ENCODE assay signal across 28 cellular contexts in genomic region chr2:137924019-137924418, GRCh38. TPM values are rescaled to one million over a fixed set of nuclear protein-coding genes. Genes with fewer than 3 reads are reported as not detected.
DNase-seq lines count a peak whose midpoint lies in the region; ATAC-seq and TF ChIP-seq lines count a peak whose summit lies in the region.
"Had no signal": no experiment of that assay in that cellular context is flagged by ENCODE, and none has a peak within 500 bp of the region (broad histone marks: within the 10 kb centered on the region; RNA-seq: fewer than 3 reads in every experiment).

No MANE protein-coding gene starts in this region.

- no peaks in the 10 kb centered on the region for H3K27me3 ChIP-seq in fibroblast of lung (ENCODE audit: control insufficient read depth, insufficient read depth, low read length)
- H3K27me3 ChIP-seq in naive thymus-derived CD4-positive, alpha-beta T cell (ENCODE audit: control insufficient read depth in 2 of 2, insufficient read depth in 2 of 2, low read length in 2 of 2), result no peaks in the 10 kb centered on the region
- H3K27me3 ChIP-seq: BLaER1 treated with 17β-estradiol and CSF1 and Interleukin-3, amounts not matched to agents 10 nM and 100 nM; testis had no signal

- ATAC-seq in naive thymus-derived CD4-positive, alpha-beta T cell, result no peak
- no peak for ATAC-seq in HG03135 (IDR thresholded peaks at IDR 0.05; ENCODE audit: unreplicated experiment)

- peaks cover 9% of the 10 kb centered on the region for H3K4me1 Mint-ChIP-seq in progenitor cell of endocrine pancreas (ENCODE audit: low read depth)
- H3K4me1 Mint-ChIP-seq in naive thymus-derived CD4-positive, alpha-beta T cell, result peaks cover 0 to 2% (median 0%) of the 10 kb centered on the region in 7 donors
- H3K4me1 Mint-ChIP-seq: activated B cell treated with CpG ODN at 0.5 μM for 24 hours, IgD-negative memory B cell had no signal

- TF ChIP-seq CTCF in fibroblast of lung (conservative IDR thresholded peaks at IDR 0.05 in 1 of 2, IDR thresholded peaks at IDR 0.05 in 1 of 2; ENCODE audit: low read depth in 1 of 2, low read length in 2 of 2) (no peak), progenitor cell of endocrine pancreas (IDR thresholded peaks at IDR 0.05; ENCODE audit: unreplicated experiment) (no peak)

- H3K4me3 Mint-ChIP-seq in progenitor cell of endocrine pancreas (ENCODE audit: low read depth), result no peak overlapping the region
- H3K4me3 Mint-ChIP-seq in naive thymus-derived CD4-positive, alpha-beta T cell, result no peak overlapping the region
- H3K4me3 Mint-ChIP-seq: activated B cell treated with CpG ODN at 0.5 μM for 24 hours; activated naive CD8-positive, alpha-beta T cell; IgD-negative memory B cell had no signal

- H3K36me3 Mint-ChIP-seq in progenitor cell of endocrine pancreas (ENCODE audit: insufficient read depth), result no peaks in the 10 kb centered on the region
- H3K36me3 Mint-ChIP-seq in naive thymus-derived CD4-positive, alpha-beta T cell, result no peaks in the 10 kb centered on the region
- H3K36me3 Mint-ChIP-seq: activated naive CD8-positive, alpha-beta T cell; IgD-negative memory B cell had no signal

- H4K20me1 ChIP-seq in fibroblast of lung (ENCODE audit: control insufficient read depth, extremely low read depth, insufficient read depth, low read length), result no peaks in the 10 kb centered on the region
- H4K20me1 ChIP-seq: BLaER1 treated with 17β-estradiol and CSF1 and Interleukin-3, amounts not matched to agents 10 nM and 100 nM had no signal

- H3K36me3 ChIP-seq in fibroblast of lung (ENCODE audit: control insufficient read depth, insufficient read depth, low read length), result no peaks in the 10 kb centered on the region
- H3K36me3 ChIP-seq in naive thymus-derived CD4-positive, alpha-beta T cell (ENCODE audit: control insufficient read depth in 2 of 3, insufficient read depth in 3 of 3, low read length in 3 of 3), result no peaks in the 10 kb centered on the region
- H3K36me3 ChIP-seq: BLaER1 treated with 17β-estradiol and CSF1 and Interleukin-3, amounts not matched to agents 10 nM and 100 nM had no signal

- POLR2A ChIA-PET in naive thymus-derived CD4-positive, alpha-beta T cell (lab: Charles Lee), result no interaction called here

- H3K9me3 ChIP-seq in fibroblast of lung (ENCODE audit: control insufficient read depth, insufficient read depth, low read depth, low read length), result no peaks in the 10 kb centered on the region
- H3K9me3 ChIP-seq in naive thymus-derived CD4-positive, alpha-beta T cell (ENCODE audit: control insufficient read depth in 2 of 3, low read length in 3 of 3), result no peaks in the 10 kb centered on the region
- H3K9me3 ChIP-seq: BLaER1 treated with 17β-estradiol and CSF1 and Interleukin-3, amounts not matched to agents 10 nM and 100 nM; testis had no signal

- H3K27me3 Mint-ChIP-seq in progenitor cell of endocrine pancreas, result no peaks in the 10 kb centered on the region
- peaks cover 0 to 16% (median 5%) of the 10 kb centered on the region in 5 donors for H3K27me3 Mint-ChIP-seq in naive thymus-derived CD4-positive, alpha-beta T cell
- H3K27me3 Mint-ChIP-seq: activated B cell treated with CpG ODN at 0.5 μM for 24 hours had no signal

- H3K4me1 ChIP-seq in fibroblast of lung (ENCODE audit: control insufficient read depth, extremely low read depth, insufficient read depth, low read length), result no peaks in the 10 kb centered on the region
- no peaks in the 10 kb centered on the region for H3K4me1 ChIP-seq in naive thymus-derived CD4-positive, alpha-beta T cell (ENCODE audit: control insufficient read depth in 2 of 2, insufficient read depth in 2 of 2, low read length in 2 of 2)
- H3K4me1 ChIP-seq: testis had no signal

- CTCF ChIA-PET in naive thymus-derived CD4-positive, alpha-beta T cell (lab: Charles Lee), result no interaction called here

- H3K9ac ChIP-seq in fibroblast of lung (ENCODE audit: insufficient read depth, low read length), result no peak overlapping the region
- H3K9ac ChIP-seq: BLaER1 treated with 17β-estradiol and CSF1 and Interleukin-3, amounts not matched to agents 10 nM and 100 nM had no signal

- DNase-seq in Daoy (ENCODE audit: low read depth) (peak; percentile 6), RPMI7951 (ENCODE audit: low read depth) (peak; percentile 24), fibroblast of lung (ENCODE audit: low read depth in 2 of 2) (no peak), myocyte (ENCODE audit: low read depth) (peak; percentile 28), progenitor cell of endocrine pancreas (ENCODE audit: low spot score, unreplicated experiment) (no peak), nucleus accumbens (lab: John Stamatoyannopoulos, UW) (no peak)
- no peak for DNase-seq in naive thymus-derived CD4-positive, alpha-beta T cell
- DNase-seq: activated B cell treated with CpG ODN at 0.5 μM for 24 hours; activated CD4-positive, alpha-beta T cell treated with anti-CD3 and anti-CD28 coated beads, Interleukin-2, amount 50 U/mL, for 48 hours; activated CD8-positive, alpha-beta memory T cell treated with anti-CD3 and anti-CD28 coated beads, Interleukin-2, amount 50 U/mL, for 4 hours; Calu3; EL; islet precursor cell; mammary epithelial cell; NCI-H2081 treated with DMSO at 0.1 percent for 48 hours; NCI-H446; NCI-H82; PC-9; SHP77 treated with DMSO at 0.1 percent for 48 hours; stimulated activated CD4-positive, alpha-beta T cell treated with anti-CD3 and anti-CD28 coated beads, Interleukin-4, amount 100 ng/mL, for 4 hours; stimulated activated naive CD4-positive, alpha-beta T cell; T1000; testis had no signal

- no peak overlapping the region for H3K27ac Mint-ChIP-seq in progenitor cell of endocrine pancreas
- H3K27ac Mint-ChIP-seq in naive thymus-derived CD4-positive, alpha-beta T cell, result no peak overlapping the region
- H3K27ac Mint-ChIP-seq: activated B cell treated with CpG ODN at 0.5 μM for 24 hours; activated naive CD8-positive, alpha-beta T cell; activated T-helper 2 cell treated with anti-CD3 and anti-CD28 coated beads, Interferon-gamma antibody, Interleukin-2, Interleukin-4, amounts not matched to agents 10 μg/mL and 5 μg/mL and 100 μg/mL, durations not matched to agents 14 hours and 24 hours and 36 hours had no signal

- no peak overlapping the region for H3K4me2 ChIP-seq in fibroblast of lung (ENCODE audit: extremely low read depth, insufficient read depth, low read length)
- H3K4me2 ChIP-seq: PC-9 had no signal

- H2AFZ ChIP-seq in fibroblast of lung (ENCODE audit: low read length), result peak overlapping the region; percentile 62
- H2AFZ ChIP-seq: PC-9 had no signal

- H3K79me2 ChIP-seq in fibroblast of lung (ENCODE audit: control insufficient read depth, insufficient read depth, low read length), result no peaks in the 10 kb centered on the region

- intact Hi-C loops in naive thymus-derived CD4-positive, alpha-beta T cell (cut with micrococcal nuclease), result no loop called here

- peaks cover 3% of the 10 kb centered on the region for H3K9me3 Mint-ChIP-seq in progenitor cell of endocrine pancreas (ENCODE audit: low read depth)
- H3K9me3 Mint-ChIP-seq in naive thymus-derived CD4-positive, alpha-beta T cell, result peaks cover 0 to 2% (median 0%) of the 10 kb centered on the region in 11 donors
- H3K9me3 Mint-ChIP-seq: activated B cell treated with CpG ODN at 0.5 μM for 24 hours; activated T-helper 2 cell treated with anti-CD3 and anti-CD28 coated beads, Interferon-gamma antibody, Interleukin-2, Interleukin-4, amounts not matched to agents 10 μg/mL and 5 μg/mL and 100 μg/mL, durations not matched to agents 14 hours and 24 hours and 36 hours had no signal

- H3K27ac ChIP-seq in fibroblast of lung (ENCODE audit: insufficient read depth, low read length), result no peak overlapping the region
- H3K27ac ChIP-seq in naive thymus-derived CD4-positive, alpha-beta T cell (ENCODE audit: low read depth, low read length), result no peak overlapping the region
- H3K27ac ChIP-seq: PC-9, testis had no signal

- H3K4me3 ChIP-seq in fibroblast of lung (replicated peaks in 1 of 4; ENCODE audit: control extremely low read depth in 1 of 4, insufficient read depth in 1 of 4, low read depth in 3 of 4, low read length in 4 of 4), result no peak overlapping the region
- no peak overlapping the region for H3K4me3 ChIP-seq in naive thymus-derived CD4-positive, alpha-beta T cell (ENCODE audit: low read length)
- H3K4me3 ChIP-seq: BLaER1 treated with 17β-estradiol and CSF1 and Interleukin-3, amounts not matched to agents 10 nM and 100 nM; PC-9; testis had no signal

RNA-seq across cellular contexts. Expression of gene HNMT, which starts 40.3 kb away (rescaled TPM):
- total RNA-seq in Daoy (2014; rRNA removed; shearing (Covaris generic)), result 1.6 and 7.1 TPM in 2 replicates
- total RNA-seq in RPMI7951 (2014; rRNA removed; shearing (Covaris generic)), result 31.0 and 40.7 TPM in 2 replicates
- total RNA-seq in fibroblast of lung (139 and 163 TPM in 2 replicates), myocyte (40.2 and 43.8 TPM in 2 replicates), progenitor cell of endocrine pancreas (16.8 and 17.6 TPM in 2 replicates)
- 33.7 and 45.9 TPM in 2 replicates for polyA plus RNA-seq in fibroblast of lung
- polyA plus RNA-seq in fibroblast of lung (2012), result 30.0 and 36.3 TPM in 2 replicates
- polyA minus RNA-seq in fibroblast of lung (ENCODE audit: low replicate concordance), result 0.44 and 4.3 TPM in 2 replicates
- 41.4 TPM for polyA plus RNA-seq in myocyte (2012)
- total RNA-seq in naive thymus-derived CD4-positive, alpha-beta T cell, result 1 to 10 TPM in 4 of 5 experiments, not detected in 1; 1.1 to 7.5 (median 1.7) TPM
- polyA plus RNA-seq in naive thymus-derived CD4-positive, alpha-beta T cell, result not detected
- total RNA-seq: activated B cell treated with CpG ODN at 0.5 μM for 24 hours; activated T-helper 2 cell treated with anti-CD3 and anti-CD28 coated beads, Interferon-gamma antibody, Interleukin-2, Interleukin-4, amounts not matched to agents 10 μg/mL and 5 μg/mL and 100 μg/mL, durations not matched to agents 14 hours and 24 hours and 36 hours had no signal
- polyA plus RNA-seq: IgD-negative memory B cell had no signal

Comparison
In these comparisons a context has a peak if more than half of its experiments do, and no peak if none do; other contexts are left out.
1. DNase-seq: peak in Daoy (single experiment), RPMI7951 (single experiment) and myocyte (single experiment); none in fibroblast of lung (0 of 2), progenitor cell of endocrine pancreas (single experiment), nucleus accumbens (0 of 56) and naive thymus-derived CD4-positive, alpha-beta T cell (0 of 9).